12 cellular contexts compared by ENCODE assay signal in the genomic region with DNA sequence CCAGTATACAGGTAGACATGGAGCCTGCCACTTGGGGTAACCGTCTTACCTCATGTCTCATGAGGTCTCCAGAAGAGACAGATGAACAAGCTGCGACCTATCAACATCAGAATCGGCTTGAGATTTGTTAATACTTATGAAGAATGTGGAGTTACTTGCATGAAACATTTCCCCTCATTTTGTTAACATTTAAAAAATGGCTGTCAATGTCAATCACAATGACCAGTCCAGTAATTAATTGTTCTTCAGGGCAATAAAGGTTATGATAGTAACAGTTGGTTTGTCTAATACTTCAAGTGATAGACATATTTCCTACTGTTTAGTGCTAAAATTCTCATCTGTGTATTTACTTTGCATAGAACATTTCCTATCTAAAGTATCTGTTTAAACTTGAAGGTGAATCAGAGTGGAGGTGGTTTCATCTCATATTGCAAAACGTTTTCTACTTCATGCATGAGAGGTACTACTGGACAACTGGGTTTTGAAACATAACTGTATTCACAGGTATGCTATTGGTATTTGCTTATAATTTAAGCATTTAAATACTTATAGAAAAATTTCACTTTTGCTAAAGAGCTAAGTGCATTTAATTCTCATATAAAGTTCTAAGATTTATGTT. TPM values are rescaled to one million over a fixed set of nuclear protein-coding genes. Genes with fewer than 3 reads are reported as not detected.
A peak's percentile ranks its signal among the peaks of the same experiment; 100 is the strongest.
DNase-seq lines count a peak whose midpoint lies in the region; ATAC-seq, FAIRE-seq and TF ChIP-seq lines count a peak whose summit lies in the region.
"Had no signal": no experiment of that assay in that cellular context is flagged by ENCODE, and none has a peak within 500 bp of the region (broad histone marks: within the 10 kb centered on the region; RNA-seq: fewer than 3 reads in every experiment).

No MANE protein-coding gene starts in this region.

- H3K4me3 ChIP-seq in keratinocyte (ENCODE audit: control insufficient read depth in 2 of 3, extremely low read depth in 1 of 3, insufficient read depth in 2 of 3, low read depth in 1 of 3, low read length in 3 of 3): peak overlapping the region in 2 of 3 experiments; percentile 9 to 25
- no peak overlapping the region for H3K4me3 ChIP-seq in suprapubic skin
- H3K4me3 ChIP-seq in vagina: no peak overlapping the region
- H3K4me3 ChIP-seq: upper lobe of left lung had no signal

- CTCF ChIA-PET in activated B cell treated with CpG ODN at 0.5 μM for 24 hours (lab: Charles Lee): interaction anchor here (0.7 to 1.9 kb wide), 2 partner anchors 10 to 51 kb away, joined by 3 to 4 read pairs; no protein-coding TSS in a partner anchor

- intact Hi-C loops in activated B cell treated with CpG ODN at 0.5 μM for 24 hours (cut with micrococcal nuclease) (no loop called here), vagina (cut with DNase I) (no loop called here)

- H3K9ac ChIP-seq in keratinocyte (ENCODE audit: control insufficient read depth, extremely low read depth, insufficient read depth, low read length): peak overlapping the region; percentile 63

- peaks cover 3% of the 10 kb centered on the region for H3K9me1 ChIP-seq in keratinocyte (ENCODE audit: control insufficient read depth, extremely low read depth, insufficient read depth, low read length)

- no peaks in the 10 kb centered on the region for H3K27me3 ChIP-seq in keratinocyte (ENCODE audit: control insufficient read depth, extremely low read depth, insufficient read depth, low read length)
- no peaks in the 10 kb centered on the region for H3K27me3 ChIP-seq in suprapubic skin
- H3K27me3 ChIP-seq in vagina: no peaks in the 10 kb centered on the region
- H3K27me3 ChIP-seq: upper lobe of left lung had no signal

- no peaks in the 10 kb centered on the region for H4K20me1 ChIP-seq in keratinocyte (ENCODE audit: control insufficient read depth, extremely low read depth, insufficient read depth, low read length)

- H3K36me3 Mint-ChIP-seq in activated naive CD4-positive, alpha-beta T cell treated with anti-CD3 and anti-CD28 coated beads, Interleukin-2, amount 50 U/mL, for 24 hours: peaks cover 6% of the 10 kb centered on the region
- H3K36me3 Mint-ChIP-seq in activated B cell treated with CpG ODN at 0.5 μM for 24 hours (ENCODE audit: low read depth): peaks cover 35% of the 10 kb centered on the region

- TF ChIP-seq CTCF in activated B cell treated with CpG ODN at 0.5 μM for 24 hours (IDR thresholded peaks at IDR 0.05) (no peak), keratinocyte (optimal IDR thresholded peaks at IDR 0.05 in 1 of 3, IDR thresholded peaks at IDR 0.05 in 1 of 3, conservative IDR thresholded peaks at IDR 0.05 in 1 of 3; ENCODE audit: extremely low read depth in 1 of 3, insufficient read depth in 2 of 3, low read length in 3 of 3) (no peak), suprapubic skin (IDR thresholded peaks at IDR 0.05) (no peak), vagina (IDR thresholded peaks at IDR 0.05) (no peak)

- H3K27me3 Mint-ChIP-seq in activated naive CD4-positive, alpha-beta T cell treated with anti-CD3 and anti-CD28 coated beads, Interleukin-2, amount 50 U/mL, for 24 hours: no peaks in the 10 kb centered on the region
- H3K27me3 Mint-ChIP-seq in activated B cell treated with CpG ODN at 0.5 μM for 24 hours: no peaks in the 10 kb centered on the region

- H3K4me1 ChIP-seq in keratinocyte (ENCODE audit: control insufficient read depth, extremely low read depth, insufficient read depth, low read length) (peaks cover 72% of the 10 kb centered on the region), suprapubic skin (peaks cover 95% of the 10 kb centered on the region), vagina (peaks cover 89% of the 10 kb centered on the region)

- TF ChIP-seq POLR2A in suprapubic skin (IDR thresholded peaks at IDR 0.05) (no peak), vagina (IDR thresholded peaks at IDR 0.05) (no peak)

- WGBS in suprapubic skin: 66% methylated on average over 4 of the region's 4 CpGs

- H3K9me3 Mint-ChIP-seq in activated naive CD4-positive, alpha-beta T cell treated with anti-CD3 and anti-CD28 coated beads, Interleukin-2, amount 50 U/mL, for 24 hours: no peaks in the 10 kb centered on the region
- no peaks in the 10 kb centered on the region for H3K9me3 Mint-ChIP-seq in activated B cell treated with CpG ODN at 0.5 μM for 24 hours

- H3K36me3 ChIP-seq in keratinocyte (ENCODE audit: control insufficient read depth in 2 of 2, extremely low read depth in 1 of 2, insufficient read depth in 2 of 2, low read length in 2 of 2) (peaks cover 13 to 15% of the 10 kb centered on the region in 2 experiments), suprapubic skin (peaks cover 22% of the 10 kb centered on the region), vagina (peaks cover 0 to 11% of the 10 kb centered on the region in 2 donors)

- peak overlapping the region; percentile 6 for H3K4me3 Mint-ChIP-seq in activated naive CD4-positive, alpha-beta T cell treated with anti-CD3 and anti-CD28 coated beads, Interleukin-2, amount 50 U/mL, for 24 hours
- peak overlapping the region; percentile 29 for H3K4me3 Mint-ChIP-seq in activated B cell treated with CpG ODN at 0.5 μM for 24 hours

- dilution Hi-C loops in keratinocyte (cut with MboI; ENCODE audit: extremely low pct_ligation_motif_present, low sequenced_read_pairs): no loop called here

- FAIRE-seq in keratinocyte (lab: Jason Lieb, UNC): peak; percentile 39

- no peak overlapping the region for H2AFZ ChIP-seq in keratinocyte (ENCODE audit: control insufficient read depth, low read length)

- H3K27ac ChIP-seq in keratinocyte (ENCODE audit: control insufficient read depth, insufficient read depth, low read length): peak overlapping the region; percentile 91
- peak overlapping the region; percentile 50 for H3K27ac ChIP-seq in suprapubic skin
- no peak overlapping the region for H3K27ac ChIP-seq in vagina
- H3K27ac ChIP-seq: upper lobe of left lung had no signal

- H3K4me2 ChIP-seq in keratinocyte (ENCODE audit: control insufficient read depth, extremely low read depth, insufficient read depth, low read depth, low read length): peak overlapping the region; percentile 83

- ATAC-seq in activated B cell treated with CpG ODN at 0.5 μM for 24 hours (ENCODE audit: low read depth): no peak

- H3K9me3 ChIP-seq in keratinocyte (ENCODE audit: control insufficient read depth, low read depth, low read length) (no peaks in the 10 kb centered on the region), suprapubic skin (no peaks in the 10 kb centered on the region), vagina (no peaks in the 10 kb centered on the region)
- H3K9me3 ChIP-seq: upper lobe of left lung had no signal

- no peak for DNase-seq in activated naive CD4-positive, alpha-beta T cell treated with Interleukin-2 at 50 U/mL for 16 hours
- DNase-seq in activated B cell treated with CpG ODN at 0.5 μM for 24 hours (no peak), keratinocyte (ENCODE audit: low read depth, low spot score) (no peak), suprapubic skin (ENCODE audit: low spot score in 2 of 2) (no peak), vagina (ENCODE audit: extremely low spot score in 2 of 2) (no peak), NCI-H2107 treated with DMSO at 0.1 percent for 48 hours (lab: John Stamatoyannopoulos, UW; ENCODE audit: unreplicated experiment) (no peak), GM03348 (ENCODE audit: low spot score) (no peak)
- DNase-seq: KBM-7, NCI-H510A, T-helper 9 cell, upper lobe of left lung had no signal

- H3K4me1 Mint-ChIP-seq in activated naive CD4-positive, alpha-beta T cell treated with anti-CD3 and anti-CD28 coated beads, Interleukin-2, amount 50 U/mL, for 24 hours: peaks cover 81% of the 10 kb centered on the region
- peaks cover 92% of the 10 kb centered on the region for H3K4me1 Mint-ChIP-seq in activated B cell treated with CpG ODN at 0.5 μM for 24 hours

- peak overlapping the region; percentile 81 for H3K27ac Mint-ChIP-seq in activated naive CD4-positive, alpha-beta T cell treated with anti-CD3 and anti-CD28 coated beads, Interleukin-2, amount 50 U/mL, for 24 hours
- H3K27ac Mint-ChIP-seq in activated B cell treated with CpG ODN at 0.5 μM for 24 hours: peak overlapping the region; percentile 94

- POLR2A ChIA-PET in activated B cell treated with CpG ODN at 0.5 μM for 24 hours (lab: Charles Lee): interaction anchor here (0.6 to 5.9 kb wide), 4 partner anchors 14 to 31 kb away, joined by 3 to 54 read pairs (median 8); a partner anchor contains a TSS

- TF ChIP-seq EP300 in suprapubic skin (IDR thresholded peaks at IDR 0.05): no peak

- H3K79me2 ChIP-seq in keratinocyte (ENCODE audit: control insufficient read depth, insufficient read depth, low read length): peaks cover 76% of the 10 kb centered on the region

RNA-seq across cellular contexts. Expression of a gene that starts 15.1 kb away (rescaled TPM):
- total RNA-seq in activated B cell treated with CpG ODN at 0.5 μM for 24 hours (45.6 and 47.3 TPM in 2 replicates), suprapubic skin (10 to 100 TPM; 23.7 to 36.4 (median 30.9) TPM), vagina (19.2 TPM)
- polyA plus RNA-seq in keratinocyte: 11.2 to 13.4 TPM (median 13.1 TPM) in 3 replicates
- 13.1 TPM for polyA plus RNA-seq in keratinocyte (2011; ENCODE audit: low read depth)
- polyA plus RNA-seq in keratinocyte (2011; cell fraction: cytosol; rRNA removed): 10.2 and 14.2 TPM in 2 replicates
- 20.6 and 23.7 TPM in 2 replicates for polyA plus RNA-seq in keratinocyte (2011; cell fraction: nucleus; rRNA removed)
- 16.7 and 27.2 TPM in 2 replicates for polyA plus RNA-seq in keratinocyte (2012; ENCODE audit: low replicate concordance)
- polyA minus RNA-seq in keratinocyte: 13.2 to 19.6 TPM (median 16.9 TPM) in 3 replicates
- 15.2 TPM for polyA minus RNA-seq in keratinocyte (2011; cell fraction: cytosol; rRNA and poly(A)+ RNA removed)
- 12.3 and 23.7 TPM in 2 replicates for polyA minus RNA-seq in keratinocyte (2011; cell fraction: nucleus; rRNA and poly(A)+ RNA removed)

Comparison
In these comparisons a context has a peak if more than half of its experiments do, and no peak if none do; other contexts are left out.
1. H3K4me3 ChIP-seq: peak in keratinocyte (2 of 3); none in suprapubic skin (single experiment) and vagina (0 of 2).